In the genomic region with DNA sequence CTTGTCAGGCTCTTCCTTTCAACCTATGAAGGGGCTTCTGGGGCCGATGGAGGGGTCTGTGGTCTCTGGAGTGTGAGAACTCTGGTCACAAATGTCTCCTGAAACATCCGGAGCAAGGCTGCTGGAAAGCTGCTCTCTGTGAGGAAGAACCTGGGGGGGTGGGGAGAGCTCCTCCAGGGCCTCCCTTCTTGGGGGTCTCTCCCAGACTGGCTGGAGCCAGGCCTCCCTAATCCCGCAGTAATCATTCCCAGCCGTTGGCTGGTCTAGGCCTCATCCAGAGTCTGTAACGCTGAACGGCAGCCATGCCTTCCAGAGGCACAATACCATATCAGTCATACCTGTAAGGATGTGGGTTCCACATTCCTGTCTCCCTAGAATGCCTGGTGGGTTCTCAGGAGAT, we compare ENCODE assay signal across 15 cellular contexts. TPM values are rescaled to one million over a fixed set of nuclear protein-coding genes. Genes with fewer than 3 reads are reported as not detected.
DNase-seq lines count a peak whose midpoint lies in the region; ATAC-seq and TF ChIP-seq lines count a peak whose summit lies in the region.
"Had no signal": no experiment of that assay in that cellular context is flagged by ENCODE, and none has a peak within 500 bp of the region (broad histone marks: within the 10 kb centered on the region; RNA-seq: fewer than 3 reads in every experiment).

No MANE protein-coding gene starts in this region.

- H3K79me2 ChIP-seq in smooth muscle cell (ENCODE audit: low read depth), result peaks cover 4% of the 10 kb centered on the region

- intact Hi-C loops in CD8-positive, alpha-beta T cell (cut with DNase I, micrococcal nuclease), result loop anchor here (5.0 to 10.0 kb wide), 3 partner anchors 458 to 1062 kb away; partner anchors contain the start of genes ARMH3 (in 1 of the 2), FBXW4 (in 1 of the 2) and HIF1AN (in 1 of the 2)
- intact Hi-C loops in dorsolateral prefrontal cortex (cut with DNase I), result loop anchor here in 1 of 2 donors (2.0 kb wide), 2 partner anchors 68 to 82 kb away; partner anchors contain the start of gene SLF2
- intact Hi-C loops in activated CD4-positive, alpha-beta T cell treated with anti-CD3 and anti-CD28 coated beads for 36 hours (cut with DNase I, micrococcal nuclease), result loop anchor here in 1 of 2 experiments (5.0 kb wide), 3 partner anchors 433 to 648 kb away; partner anchors contain the start of gene SCD

- H3K9me3 Mint-ChIP-seq in CD8-positive, alpha-beta T cell, result no peaks in the 10 kb centered on the region
- H3K9me3 Mint-ChIP-seq in activated CD4-positive, alpha-beta T cell treated with anti-CD3 and anti-CD28 coated beads for 36 hours (ENCODE audit: low read depth), result no peaks in the 10 kb centered on the region

- WGBS in smooth muscle cell (ENCODE audit: low lambda C conversion rate), result 30% methylated on average over 5 of the region's 6 CpGs

- no peaks in the 10 kb centered on the region for H3K9me3 ChIP-seq in CD8-positive, alpha-beta T cell (ENCODE audit: low read length)
- no peaks in the 10 kb centered on the region for H3K9me3 ChIP-seq in smooth muscle cell (replicated peaks; ENCODE audit: low read depth)
- H3K9me3 ChIP-seq: sigmoid colon had no signal

- peaks cover 24% of the 10 kb centered on the region for H3K4me1 ChIP-seq in CD8-positive, alpha-beta T cell (ENCODE audit: insufficient read depth, low read length)
- H3K4me1 ChIP-seq in smooth muscle cell (ENCODE audit: low read depth), result peaks cover 12% of the 10 kb centered on the region

- H3K9ac ChIP-seq in smooth muscle cell (ENCODE audit: low read depth), result no peak overlapping the region

- CTCF ChIA-PET in CD8-positive, alpha-beta T cell (lab: Charles Lee), result interaction anchor here (1.5 to 20.9 kb wide), 4 partner anchors 8 to 22 kb away, joined by 3 to 222 read pairs (median 45); partner anchors contain the start of genes MRPL43 and TWNK
- CTCF ChIA-PET in activated CD4-positive, alpha-beta T cell treated with anti-CD3 and anti-CD28 coated beads for 36 hours (lab: Charles Lee), result interaction anchor here (1.4 to 4.5 kb wide), 2 partner anchors 8 to 21 kb away, joined by 3 to 42 read pairs; partner anchors contain the start of genes MRPL43 and TWNK

- H3K27me3 Mint-ChIP-seq in CD8-positive, alpha-beta T cell (ENCODE audit: low read depth), result no peaks in the 10 kb centered on the region
- H3K27me3 Mint-ChIP-seq in activated CD4-positive, alpha-beta T cell treated with anti-CD3 and anti-CD28 coated beads for 36 hours, result no peaks in the 10 kb centered on the region
- H3K27me3 Mint-ChIP-seq: B cell had no signal

- no peak overlapping the region for H2AFZ ChIP-seq in smooth muscle cell (ENCODE audit: low read depth)

- peaks cover 15% of the 10 kb centered on the region for H3K36me3 ChIP-seq in CD8-positive, alpha-beta T cell (ENCODE audit: insufficient read depth, low read length)
- H3K36me3 ChIP-seq in smooth muscle cell (ENCODE audit: low read depth), result no peaks in the 10 kb centered on the region

- POLR2A ChIA-PET in CD8-positive, alpha-beta T cell (lab: Charles Lee), result no interaction called here
- POLR2A ChIA-PET in activated CD4-positive, alpha-beta T cell treated with anti-CD3 and anti-CD28 coated beads for 36 hours (lab: Charles Lee), result no interaction called here

- H3F3A ChIP-seq in smooth muscle cell (ENCODE audit: low read depth), result peaks cover 28% of the 10 kb centered on the region

- peaks cover 21% of the 10 kb centered on the region for H3K4me1 Mint-ChIP-seq in CD8-positive, alpha-beta T cell (ENCODE audit: low read depth)
- H3K4me1 Mint-ChIP-seq in activated CD4-positive, alpha-beta T cell treated with anti-CD3 and anti-CD28 coated beads for 36 hours, result peaks cover 26% of the 10 kb centered on the region

- no peak for ATAC-seq in CD8-positive, alpha-beta T cell
- ATAC-seq in activated CD4-positive, alpha-beta T cell treated with anti-CD3 and anti-CD28 coated beads for 36 hours, result no peak
- no peak for ATAC-seq in GM18868 (IDR thresholded peaks at IDR 0.05; ENCODE audit: unreplicated experiment)

- no peak for DNase-seq in CD8-positive, alpha-beta T cell
- DNase-seq in NCI-H82 treated with DMSO at 0.1 percent for 48 hours (lab: John Stamatoyannopoulos, UW; ENCODE audit: unreplicated experiment) (peak; percentile 35), dorsolateral prefrontal cortex (no peak), smooth muscle cell (lab: John Stamatoyannopoulos, UW; ENCODE audit: unreplicated experiment) (no peak), RKO (ENCODE audit: low spot score) (no peak)
- no peak for DNase-seq in activated CD4-positive, alpha-beta T cell treated with anti-CD3 and anti-CD28 coated beads for 36 hours
- DNase-seq: hippocampal formation; kidney; NCI-H2081; NCI-H510A treated with DMSO at 0.1 percent for 48 hours; OCI-M1; stimulated activated CD4-positive, alpha-beta T cell treated with anti-CD3 and anti-CD28 coated beads, Interleukin-1b, Interleukin-23, amount 100 ng/mL, for 48 hours had no signal

- peak overlapping the region; percentile 49 for H3K4me3 Mint-ChIP-seq in CD8-positive, alpha-beta T cell
- no peak overlapping the region for H3K4me3 Mint-ChIP-seq in activated CD4-positive, alpha-beta T cell treated with anti-CD3 and anti-CD28 coated beads for 36 hours

- H3K4me2 ChIP-seq in smooth muscle cell, result no peak overlapping the region

- no peaks in the 10 kb centered on the region for H4K20me1 ChIP-seq in smooth muscle cell (ENCODE audit: low read depth)

- no peaks in the 10 kb centered on the region for H3K27me3 ChIP-seq in CD8-positive, alpha-beta T cell (ENCODE audit: insufficient read depth, low read length)
- H3K27me3 ChIP-seq in dorsolateral prefrontal cortex, result no peaks in the 10 kb centered on the region
- no peaks in the 10 kb centered on the region for H3K27me3 ChIP-seq in smooth muscle cell (ENCODE audit: low read depth)
- H3K27me3 ChIP-seq: sigmoid colon had no signal

- TF ChIP-seq CTCF in CD8-positive, alpha-beta T cell (IDR thresholded peaks at IDR 0.05), result no peak
- TF ChIP-seq CTCF in dorsolateral prefrontal cortex (IDR thresholded peaks at IDR 0.05 in 54 of 56, conservative IDR thresholded peaks at IDR 0.05 in 2 of 56; ENCODE audit: low read depth in 1 of 56, partially characterized antibody in 56 of 56) (no peak), smooth muscle cell (IDR thresholded peaks at IDR 0.05; ENCODE audit: borderline replicate concordance, insufficient read depth, poor library complexity, severe bottlenecking) (no peak)

- H3K4me3 ChIP-seq in CD8-positive, alpha-beta T cell (ENCODE audit: low read depth, low read length), result no peak overlapping the region
- H3K4me3 ChIP-seq in dorsolateral prefrontal cortex (no peak overlapping the region), smooth muscle cell (no peak overlapping the region)
- H3K4me3 ChIP-seq: sigmoid colon had no signal

- peak overlapping the region; percentile 82 for H3K27ac Mint-ChIP-seq in CD8-positive, alpha-beta T cell
- no peak overlapping the region for H3K27ac Mint-ChIP-seq in activated CD4-positive, alpha-beta T cell treated with anti-CD3 and anti-CD28 coated beads for 36 hours

- H3K27ac ChIP-seq in CD8-positive, alpha-beta T cell (ENCODE audit: low read depth, low read length), result no peak overlapping the region
- H3K27ac ChIP-seq in dorsolateral prefrontal cortex, result peak overlapping the region in 56 of 59 donors; percentile 11 to 100 (median 98)
- peak overlapping the region; percentile 42 for H3K27ac ChIP-seq in smooth muscle cell (ENCODE audit: low read depth)
- H3K27ac ChIP-seq: sigmoid colon had no signal

- peaks cover 38% of the 10 kb centered on the region for H3K36me3 Mint-ChIP-seq in CD8-positive, alpha-beta T cell
- peaks cover 32% of the 10 kb centered on the region for H3K36me3 Mint-ChIP-seq in activated CD4-positive, alpha-beta T cell treated with anti-CD3 and anti-CD28 coated beads for 36 hours (ENCODE audit: low read depth)

RNA-seq across cellular contexts. Expression of gene LZTS2, which starts 4.4 kb away (rescaled TPM):
- 10 to 100 TPM in 1 of 2 experiments, 1 to 10 TPM in 1; 9.2 to 10.5 TPM for total RNA-seq in CD8-positive, alpha-beta T cell
- total RNA-seq in dorsolateral prefrontal cortex, result 100 to 1,000 TPM in 1 of 120 experiments, 10 to 100 TPM in 119; 37.0 to 129 (median 54.7) TPM
- total RNA-seq in smooth muscle cell, result 54.9 and 57.9 TPM in 2 replicates
- polyA plus RNA-seq in smooth muscle cell, result 96.2 and 103 TPM in 2 replicates
- total RNA-seq in activated CD4-positive, alpha-beta T cell treated with anti-CD3 and anti-CD28 coated beads for 36 hours, result 10 to 100 TPM; 14.8 to 15.7 TPM

RNA-seq across cellular contexts. Expression of gene TWNK, which starts 7.8 kb away (rescaled TPM):
- total RNA-seq in CD8-positive, alpha-beta T cell, result 1 to 10 TPM; 4.6 to 4.7 TPM
- 10 to 100 TPM in 1 of 120 experiments, 1 to 10 TPM in 119; 3.4 to 10.0 (median 5.4) TPM for total RNA-seq in dorsolateral prefrontal cortex
- 2.0 and 2.3 TPM in 2 replicates for total RNA-seq in smooth muscle cell
- 2.5 and 3.9 TPM in 2 replicates for polyA plus RNA-seq in smooth muscle cell
- total RNA-seq in activated CD4-positive, alpha-beta T cell treated with anti-CD3 and anti-CD28 coated beads for 36 hours, result 10 to 100 TPM; 13.8 to 17.9 TPM

RNA-seq across cellular contexts. Expression of gene MRPL43, which starts 7.9 kb away (rescaled TPM):
- 10 to 100 TPM; 28.3 to 28.4 TPM for total RNA-seq in CD8-positive, alpha-beta T cell
- total RNA-seq in dorsolateral prefrontal cortex, result 10 to 100 TPM; 42.1 to 81.4 (median 59.6) TPM
- total RNA-seq in smooth muscle cell, result 59.3 and 89.9 TPM in 2 replicates
- 104 and 120 TPM in 2 replicates for polyA plus RNA-seq in smooth muscle cell
- 10 to 100 TPM; 53.4 to 62.6 TPM for total RNA-seq in activated CD4-positive, alpha-beta T cell treated with anti-CD3 and anti-CD28 coated beads for 36 hours

RNA-seq across cellular contexts. Expression of gene SEMA4G, which starts 25.9 kb away (rescaled TPM):
- under 1 TPM; 0.35 to 0.61 TPM for total RNA-seq in CD8-positive, alpha-beta T cell
- total RNA-seq in dorsolateral prefrontal cortex, result 10 to 100 TPM in 82 of 120 experiments, 1 to 10 TPM in 38; 4.9 to 25.7 (median 11.7) TPM
- total RNA-seq in smooth muscle cell, result 5.3 and 7.1 TPM in 2 replicates
- polyA plus RNA-seq in smooth muscle cell, result 3.8 and 4.2 TPM in 2 replicates
- under 1 TPM; 0.62 to 0.84 TPM for total RNA-seq in activated CD4-positive, alpha-beta T cell treated with anti-CD3 and anti-CD28 coated beads for 36 hours

RNA-seq across cellular contexts. Expression of gene PDZD7, which starts 35.8 kb away (rescaled TPM):
- 1 to 10 TPM in 1 of 2 experiments, under 1 TPM in 1; 0.95 to 1.7 TPM for total RNA-seq in CD8-positive, alpha-beta T cell
- 10 to 100 TPM; 11.3 to 42.8 (median 23.8) TPM for total RNA-seq in dorsolateral prefrontal cortex
- 2.0 and 4.5 TPM in 2 replicates for total RNA-seq in smooth muscle cell
- 0.93 and 4.2 TPM in 2 replicates for polyA plus RNA-seq in smooth muscle cell
- total RNA-seq in activated CD4-positive, alpha-beta T cell treated with anti-CD3 and anti-CD28 coated beads for 36 hours, result under 1 TPM; 0.28 to 0.32 TPM
